ENCODE assay signal across 9 cellular contexts in genomic region chr2:36539631-36540030, GRCh38. TPM values are rescaled to one million over a fixed set of nuclear protein-coding genes. Genes with fewer than 3 reads are reported as not detected.
DNase-seq lines count a peak whose midpoint lies in the region; ATAC-seq and TF ChIP-seq lines count a peak whose summit lies in the region.
"Had no signal": no experiment of that assay in that cellular context is flagged by ENCODE, and none has a peak within 500 bp of the region (broad histone marks: within the 10 kb centered on the region; RNA-seq: fewer than 3 reads in every experiment).

No MANE protein-coding gene starts in this region.

- H3K4me3 Mint-ChIP-seq in activated T-cell treated with anti-CD3 and anti-CD28 coated beads, Interleukin-2, amount 50 U/mL, for 4 hours, result no peak overlapping the region
- no peak overlapping the region for H3K4me3 Mint-ChIP-seq in activated CD4-positive, alpha-beta T cell treated with anti-CD3 and anti-CD28 coated beads for 36 hours
- H3K4me3 Mint-ChIP-seq: activated naive CD4-positive, alpha-beta T cell treated with anti-CD3 and anti-CD28 coated beads, Interleukin-2, amount 10 ng/mL, durations not matched to agents 7 days and 5 days had no signal

- intact Hi-C loops in activated CD4-positive, alpha-beta T cell treated with anti-CD3 and anti-CD28 coated beads for 36 hours (cut with DNase I, micrococcal nuclease), result no loop called here
- intact Hi-C loops in heart left ventricle (cut with DNase I), result loop anchor here in 4 of 10 donors (10.0 kb wide), 2 partner anchors 115 to 125 kb away; no protein-coding TSS in a partner anchor

- H3K36me3 Mint-ChIP-seq in activated T-cell treated with anti-CD3 and anti-CD28 coated beads, Interleukin-2, amount 50 U/mL, for 4 hours (ENCODE audit: insufficient read depth), result peaks cover 5% of the 10 kb centered on the region
- H3K36me3 Mint-ChIP-seq in activated CD4-positive, alpha-beta T cell treated with anti-CD3 and anti-CD28 coated beads for 36 hours (ENCODE audit: low read depth), result no peaks in the 10 kb centered on the region
- H3K36me3 Mint-ChIP-seq: activated naive CD4-positive, alpha-beta T cell treated with anti-CD3 and anti-CD28 coated beads, Interleukin-2, amount 10 ng/mL, durations not matched to agents 7 days and 5 days had no signal

- ATAC-seq in GM18868 (IDR thresholded peaks at IDR 0.05; ENCODE audit: unreplicated experiment), result peak; percentile 61
- ATAC-seq in HG03521 (IDR thresholded peaks at IDR 0.05; ENCODE audit: unreplicated experiment), result peak; percentile 53
- ATAC-seq in activated T-cell treated with anti-CD3 and anti-CD28 coated beads, Interleukin-2, amount 50 U/mL, for 4 hours, result no peak
- no peak for ATAC-seq in activated CD4-positive, alpha-beta T cell treated with anti-CD3 and anti-CD28 coated beads for 36 hours
- ATAC-seq in heart left ventricle, result no peak

- TF ChIP-seq POLR2A in heart left ventricle (IDR thresholded peaks at IDR 0.05), result no peak

- no peaks in the 10 kb centered on the region for H3K9me3 ChIP-seq in heart left ventricle

- H3K9me3 Mint-ChIP-seq in activated T-cell treated with anti-CD3 and anti-CD28 coated beads, Interleukin-2, amount 50 U/mL, for 4 hours, result no peaks in the 10 kb centered on the region
- H3K9me3 Mint-ChIP-seq in activated CD4-positive, alpha-beta T cell treated with anti-CD3 and anti-CD28 coated beads for 36 hours (ENCODE audit: low read depth), result no peaks in the 10 kb centered on the region

- H3K4me1 Mint-ChIP-seq in activated T-cell treated with anti-CD3 and anti-CD28 coated beads, Interleukin-2, amount 50 U/mL, for 4 hours (ENCODE audit: low read depth), result no peaks in the 10 kb centered on the region
- no peaks in the 10 kb centered on the region for H3K4me1 Mint-ChIP-seq in activated CD4-positive, alpha-beta T cell treated with anti-CD3 and anti-CD28 coated beads for 36 hours
- H3K4me1 Mint-ChIP-seq: activated naive CD4-positive, alpha-beta T cell treated with anti-CD3 and anti-CD28 coated beads, Interleukin-2, amount 10 ng/mL, durations not matched to agents 7 days and 5 days had no signal

- no peak for TF ChIP-seq CTCF in heart left ventricle (IDR thresholded peaks at IDR 0.05)

- POLR2A ChIA-PET in activated CD4-positive, alpha-beta T cell treated with anti-CD3 and anti-CD28 coated beads for 36 hours (lab: Charles Lee), result no interaction called here

- CTCF ChIA-PET in activated CD4-positive, alpha-beta T cell treated with anti-CD3 and anti-CD28 coated beads for 36 hours (lab: Charles Lee), result interaction anchor here (0.6 kb wide), 1 partner anchor 47 kb away, joined by 3 read pairs; no protein-coding TSS in a partner anchor

- no peak overlapping the region for H3K27ac Mint-ChIP-seq in activated CD4-positive, alpha-beta T cell treated with anti-CD3 and anti-CD28 coated beads for 36 hours
- H3K27ac Mint-ChIP-seq: activated naive CD4-positive, alpha-beta T cell treated with anti-CD3 and anti-CD28 coated beads, Interleukin-2, amount 10 ng/mL, durations not matched to agents 7 days and 5 days had no signal

- peaks cover 0 to 83% (median 23%) of the 10 kb centered on the region in 9 donors for H3K36me3 ChIP-seq in heart left ventricle

- H3K4me1 ChIP-seq in heart left ventricle, result peaks cover 0 to 31% (median 17%) of the 10 kb centered on the region in 12 donors

- H3K27me3 Mint-ChIP-seq in activated T-cell treated with anti-CD3 and anti-CD28 coated beads, Interleukin-2, amount 50 U/mL, for 4 hours (ENCODE audit: low read depth), result no peaks in the 10 kb centered on the region
- H3K27me3 Mint-ChIP-seq in activated CD4-positive, alpha-beta T cell treated with anti-CD3 and anti-CD28 coated beads for 36 hours, result no peaks in the 10 kb centered on the region
- H3K27me3 Mint-ChIP-seq: activated naive CD4-positive, alpha-beta T cell treated with anti-CD3 and anti-CD28 coated beads, Interleukin-2, amount 10 ng/mL, durations not matched to agents 7 days and 5 days had no signal

- H3K27me3 ChIP-seq in heart left ventricle, result no peaks in the 10 kb centered on the region

- H3K4me3 ChIP-seq in heart left ventricle, result no peak overlapping the region

- DNase-seq in HCEC 1CT (peak; percentile 37), hepatic stellate cell (ENCODE audit: low spot score) (peak; percentile 19), heart left ventricle (no peak)
- no peak for DNase-seq in activated CD4-positive, alpha-beta T cell treated with anti-CD3 and anti-CD28 coated beads for 1 hour
- DNase-seq in activated T-cell treated with anti-CD3 and anti-CD28 coated beads, Interleukin-2, amount 50 U/mL, for 4 hours, result no peak
- no peak for DNase-seq in activated CD4-positive, alpha-beta T cell treated with anti-CD3 and anti-CD28 coated beads for 36 hours
- DNase-seq: activated naive CD4-positive, alpha-beta T cell treated with anti-CD3 and anti-CD28 coated beads, Interleukin-2, amount 10 ng/mL, durations not matched to agents 7 days and 5 days had no signal

- no peak overlapping the region for H3K27ac ChIP-seq in heart left ventricle

- WGBS in heart left ventricle, 4 donors, result 96 to 98% (median 98%) methylated on average over 7 of the region's 7 CpGs

RNA-seq across cellular contexts. Expression of gene FEZ2, which starts 58.3 kb away (rescaled TPM):
- 1 to 10 TPM; 7.4 to 10.0 (median 8.2) TPM for total RNA-seq in activated T-cell treated with anti-CD3 and anti-CD28 coated beads, Interleukin-2, amount 50 U/mL, for 4 hours
- total RNA-seq in activated CD4-positive, alpha-beta T cell treated with anti-CD3 and anti-CD28 coated beads for 36 hours, result 10 to 100 TPM in 1 of 2 experiments, 1 to 10 TPM in 1; 9.1 to 12.2 TPM
- 10 to 100 TPM; 39.4 to 55.4 (median 50.2) TPM for total RNA-seq in heart left ventricle
- 10 to 100 TPM; 26.5 to 29.8 TPM for polyA plus RNA-seq in heart left ventricle

Comparison
In these comparisons a context has a peak if more than half of its experiments do, and no peak if none do; other contexts are left out.
1. ATAC-seq: peak in GM18868 (single experiment) and HG03521 (single experiment); none in activated T-cell treated with anti-CD3 and anti-CD28 coated beads, Interleukin-2, amount 50 U/mL, for 4 hours (0 of 2), activated CD4-positive, alpha-beta T cell treated with anti-CD3 and anti-CD28 coated beads for 36 hours (single experiment) and heart left ventricle (0 of 4).
2. DNase-seq: peak in HCEC 1CT (single experiment) and hepatic stellate cell (single experiment); none in activated CD4-positive, alpha-beta T cell treated with anti-CD3 and anti-CD28 coated beads for 1 hour (single experiment), activated T-cell treated with anti-CD3 and anti-CD28 coated beads, Interleukin-2, amount 50 U/mL, for 4 hours (single experiment), activated CD4-positive, alpha-beta T cell treated with anti-CD3 and anti-CD28 coated beads for 36 hours (single experiment) and heart left ventricle (0 of 5).